10 cellular contexts compared by ENCODE assay signal in genomic region chr13:110521296-110521680, GRCh38. TPM values are rescaled to one million over a fixed set of nuclear protein-coding genes. Genes with fewer than 3 reads are reported as not detected.
DNase-seq lines count a peak whose midpoint lies in the region; ATAC-seq, FAIRE-seq and TF ChIP-seq lines count a peak whose summit lies in the region.
"Had no signal": no experiment of that assay in that cellular context is flagged by ENCODE, and none has a peak within 500 bp of the region (broad histone marks: within the 10 kb centered on the region; RNA-seq: fewer than 3 reads in every experiment).

No MANE protein-coding gene starts in this region.

- TF ChIP-seq CTCF in left ventricle myocardium inferior (IDR thresholded peaks at IDR 0.05; ENCODE audit: borderline replicate concordance) (no peak), dorsolateral prefrontal cortex (IDR thresholded peaks at IDR 0.05 in 54 of 56, conservative IDR thresholded peaks at IDR 0.05 in 2 of 56; ENCODE audit: low read depth in 1 of 56, partially characterized antibody in 56 of 56) (no peak), osteoblast (IDR thresholded peaks at IDR 0.05; ENCODE audit: extremely low read depth, low read depth, low read length) (no peak), upper lobe of right lung (IDR thresholded peaks at IDR 0.05) (no peak)

- peaks cover 2% of the 10 kb centered on the region for H4K20me1 ChIP-seq in osteoblast (ENCODE audit: insufficient read depth, low read length)

- H3K9me3 ChIP-seq in left ventricle myocardium inferior (replicated peaks) (no peaks in the 10 kb centered on the region), osteoblast (ENCODE audit: low read depth, low read length) (no peaks in the 10 kb centered on the region), upper lobe of right lung (no peaks in the 10 kb centered on the region)

- H3K36me3 ChIP-seq in left ventricle myocardium inferior (peaks cover 11% of the 10 kb centered on the region), osteoblast (ENCODE audit: insufficient read depth, low read length) (no peaks in the 10 kb centered on the region), upper lobe of right lung (peaks cover 10% of the 10 kb centered on the region)

- H3K79me2 ChIP-seq in osteoblast (ENCODE audit: insufficient read depth, low read length) = no peaks in the 10 kb centered on the region

- no peak for DNase-seq in left ventricle myocardium inferior
- DNase-seq in Right ventricle myocardium superior = no peak
- no peak for DNase-seq in dorsolateral prefrontal cortex
- peak; percentile 14 for DNase-seq in osteoblast (ENCODE audit: insufficient read length, low spot score, missing footprints)
- no peak for DNase-seq in upper lobe of right lung
- no peak for DNase-seq in NK-92 treated with Interleukin-12 subunit alpha and Interleukin-12 subunit beta, amount 100 ng/mL, for 24 hours (lab: John Stamatoyannopoulos, UW)
- no peak for DNase-seq in H54 (ENCODE audit: insufficient read length, low spot score)
- DNase-seq in SKM-1 (lab: John Stamatoyannopoulos, UW; ENCODE audit: unreplicated experiment) = no peak
- DNase-seq: foreskin melanocyte had no signal

- no peak overlapping the region for H2AFZ ChIP-seq in osteoblast (ENCODE audit: low read length)

- no peak overlapping the region for H3K4me3 ChIP-seq in left ventricle myocardium inferior
- peak overlapping the region in 1 of 59 donors; percentile 21 for H3K4me3 ChIP-seq in dorsolateral prefrontal cortex
- no peak overlapping the region for H3K4me3 ChIP-seq in osteoblast (ENCODE audit: insufficient read depth, low read length)
- no peak overlapping the region for H3K4me3 ChIP-seq in upper lobe of right lung

- FAIRE-seq in H54 (lab: Jason Lieb, UNC) = no peak

- peak overlapping the region; percentile 6 for H3K4me2 ChIP-seq in osteoblast (ENCODE audit: insufficient read depth, low read length)

- H3K27me3 ChIP-seq in left ventricle myocardium inferior (ENCODE audit: low read depth) (no peaks in the 10 kb centered on the region), dorsolateral prefrontal cortex (no peaks in the 10 kb centered on the region), osteoblast (ENCODE audit: insufficient read depth, low read length) (no peaks in the 10 kb centered on the region), upper lobe of right lung (no peaks in the 10 kb centered on the region)

- H3K4me1 ChIP-seq in left ventricle myocardium inferior = peaks cover 60% of the 10 kb centered on the region
- H3K4me1 ChIP-seq in osteoblast (ENCODE audit: insufficient read depth, low read length) = peaks cover 17% of the 10 kb centered on the region
- H3K4me1 ChIP-seq in upper lobe of right lung = peaks cover 47% of the 10 kb centered on the region

- intact Hi-C loops in left ventricle myocardium inferior (cut with micrococcal nuclease) (no loop called here), Right ventricle myocardium superior (cut with DNase I) (loop anchor here (5.0 kb wide), 1 partner anchor 36 kb away; no protein-coding TSS in a partner anchor), dorsolateral prefrontal cortex (cut with DNase I) (no loop called here), upper lobe of right lung (cut with DNase I) (no loop called here)

- H3K27ac ChIP-seq in left ventricle myocardium inferior (replicated peaks) (peak overlapping the region; percentile 76), dorsolateral prefrontal cortex (peak overlapping the region in 38 of 59 donors; percentile 1 to 84 (median 49)), osteoblast (ENCODE audit: low read depth, low read length) (peak overlapping the region; percentile 49), upper lobe of right lung (peak overlapping the region; percentile 65)

- no peak for TF ChIP-seq POLR2A in H54 (IDR thresholded peaks at IDR 0.05; ENCODE audit: low read depth, low read length)

- ATAC-seq in Right ventricle myocardium superior (ENCODE audit: poor library complexity) (no peak), upper lobe of right lung (no peak)
- ATAC-seq: SK-N-SH treated with all-trans-retinoic acid at 6 μM for 48 hours had no signal

RNA-seq across cellular contexts. Expression of gene RAB20, which starts 40.2 kb away (rescaled TPM):
- total RNA-seq in left ventricle myocardium inferior = 13.8 TPM
- 10.0 TPM for total RNA-seq in Right ventricle myocardium superior
- total RNA-seq in dorsolateral prefrontal cortex = 10 to 100 TPM in 2 of 120 experiments, 1 to 10 TPM in 117, under 1 TPM in 1; 0.95 to 11.3 (median 3.6) TPM
- 3.6 and 3.8 TPM in 2 replicates for total RNA-seq in osteoblast
- 52.4 TPM for total RNA-seq in upper lobe of right lung
